11 cellular contexts compared by ENCODE assay signal in genomic region chr4:1244081-1244977, GRCh38. TPM values are rescaled to one million over a fixed set of nuclear protein-coding genes. Genes with fewer than 3 reads are reported as not detected.
DNase-seq lines count a peak whose midpoint lies in the region; ATAC-seq and TF ChIP-seq lines count a peak whose summit lies in the region.
"Had no signal": no experiment of that assay in that cellular context is flagged by ENCODE, and none has a peak within 500 bp of the region (broad histone marks: within the 10 kb centered on the region; RNA-seq: fewer than 3 reads in every experiment).

No MANE protein-coding gene starts in this region.

- H3K4me1 Mint-ChIP-seq in effector memory CD8-positive, alpha-beta T cell (ENCODE audit: low read depth in 2 of 2) = peaks cover 48 to 50% of the 10 kb centered on the region in 2 donors
- peaks cover 30 to 50% of the 10 kb centered on the region in 2 donors for H3K4me1 Mint-ChIP-seq in natural killer cell treated with Interleukin-12 subunit alpha and Interleukin-12 subunit beta and Interleukin-15 and Interleukin-18, amount 100 ng/mL, for 72 hours (ENCODE audit: low read depth in 2 of 2)
- peaks cover 31% of the 10 kb centered on the region for H3K4me1 Mint-ChIP-seq in activated T-helper 1 cell treated with anti-CD3 and anti-CD28 coated beads, Interleukin-12 subunit alpha, Interleukin-12 subunit beta, Interleukin-2, Interleukin-4 antibody, amounts not matched to agents 30 ng/mL and 10 ng/mL and 1 ng/mL, durations not matched to agents 14 hours and 24 hours and 36 hours (ENCODE audit: low read depth)

- no peak for TF ChIP-seq CTCF in GM13976 (IDR thresholded peaks at IDR 0.05; ENCODE audit: borderline replicate concordance, control extremely low read depth, extremely low read depth, insufficient read depth, missing control alignments)

- no peaks in the 10 kb centered on the region for H3K27me3 Mint-ChIP-seq in effector memory CD8-positive, alpha-beta T cell
- no peaks in the 10 kb centered on the region for H3K27me3 Mint-ChIP-seq in natural killer cell treated with Interleukin-12 subunit alpha and Interleukin-12 subunit beta and Interleukin-15 and Interleukin-18, amount 100 ng/mL, for 72 hours
- H3K27me3 Mint-ChIP-seq in activated T-helper 1 cell treated with anti-CD3 and anti-CD28 coated beads, Interleukin-12 subunit alpha, Interleukin-12 subunit beta, Interleukin-2, Interleukin-4 antibody, amounts not matched to agents 30 ng/mL and 10 ng/mL and 1 ng/mL, durations not matched to agents 14 hours and 24 hours and 36 hours (ENCODE audit: insufficient read depth) = no peaks in the 10 kb centered on the region

- intact Hi-C loops in activated T-helper 1 cell treated with anti-CD3 and anti-CD28 coated beads, Interleukin-12 subunit alpha, Interleukin-12 subunit beta, Interleukin-2, Interleukin-4 antibody, amounts not matched to agents 30 ng/mL and 10 ng/mL and 1 ng/mL, durations not matched to agents 14 hours and 24 hours and 36 hours (cut with micrococcal nuclease) = no loop called here

- in situ Hi-C loops in GM13976 (cut with MboI; ENCODE audit: low sequenced_read_pairs, unreplicated experiment) = no loop called here

- DNase-seq in Ammon's horn (ENCODE audit: low spot score) = peak; percentile 22
- DNase-seq in GM13976 (ENCODE audit: low spot score) = peak; percentile 18
- no peak for DNase-seq in effector memory CD8-positive, alpha-beta T cell
- no peak for DNase-seq in natural killer cell treated with Interleukin-12 subunit alpha and Interleukin-12 subunit beta and Interleukin-15 and Interleukin-18, amount 100 ng/mL, for 72 hours (ENCODE audit: low spot score)
- no peak for DNase-seq in activated T-helper 1 cell treated with anti-CD3 and anti-CD28 coated beads, Interleukin-12 subunit alpha, Interleukin-12 subunit beta, Interleukin-2, Interleukin-4 antibody, amounts not matched to agents 30 ng/mL and 10 ng/mL and 1 ng/mL, durations not matched to agents 14 hours and 24 hours and 36 hours (ENCODE audit: low spot score)
- DNase-seq in DMS 273 treated with DMSO at 0.1 percent for 48 hours (lab: John Stamatoyannopoulos, UW) = no peak
- DNase-seq: cerebellar nuclear complex, DMS79 treated with DMSO at 0.1 percent for 48 hours, NCI-H2029 treated with DMSO at 0.1 percent for 48 hours had no signal

- ATAC-seq in effector memory CD8-positive, alpha-beta T cell (replicated peaks) = no peak
- no peak for ATAC-seq in natural killer cell treated with Interleukin-12 subunit alpha and Interleukin-12 subunit beta and Interleukin-15 and Interleukin-18, amount 100 ng/mL, for 72 hours
- ATAC-seq in GM18502 (IDR thresholded peaks at IDR 0.05; ENCODE audit: poor library complexity, unreplicated experiment) (no peak), HG02623 (IDR thresholded peaks at IDR 0.05; ENCODE audit: unreplicated experiment) (no peak)

- H3K36me3 Mint-ChIP-seq in effector memory CD8-positive, alpha-beta T cell (ENCODE audit: insufficient read depth) = peaks cover 67% of the 10 kb centered on the region
- no peaks in the 10 kb centered on the region for H3K36me3 Mint-ChIP-seq in natural killer cell treated with Interleukin-12 subunit alpha and Interleukin-12 subunit beta and Interleukin-15 and Interleukin-18, amount 100 ng/mL, for 72 hours
- peaks cover 4% of the 10 kb centered on the region for H3K36me3 Mint-ChIP-seq in activated T-helper 1 cell treated with anti-CD3 and anti-CD28 coated beads, Interleukin-12 subunit alpha, Interleukin-12 subunit beta, Interleukin-2, Interleukin-4 antibody, amounts not matched to agents 30 ng/mL and 10 ng/mL and 1 ng/mL, durations not matched to agents 14 hours and 24 hours and 36 hours (ENCODE audit: low read depth)

- H3K27ac Mint-ChIP-seq in effector memory CD8-positive, alpha-beta T cell = peak overlapping the region; percentile 89 to 97
- peak overlapping the region in 1 of 2 donors; percentile 29 for H3K27ac Mint-ChIP-seq in natural killer cell treated with Interleukin-12 subunit alpha and Interleukin-12 subunit beta and Interleukin-15 and Interleukin-18, amount 100 ng/mL, for 72 hours
- no peak overlapping the region for H3K27ac Mint-ChIP-seq in activated T-helper 1 cell treated with anti-CD3 and anti-CD28 coated beads, Interleukin-12 subunit alpha, Interleukin-12 subunit beta, Interleukin-2, Interleukin-4 antibody, amounts not matched to agents 30 ng/mL and 10 ng/mL and 1 ng/mL, durations not matched to agents 14 hours and 24 hours and 36 hours

- H3K4me3 Mint-ChIP-seq in effector memory CD8-positive, alpha-beta T cell = peak overlapping the region; percentile 86 to 94
- peak overlapping the region; percentile 96 for H3K4me3 Mint-ChIP-seq in natural killer cell treated with Interleukin-12 subunit alpha and Interleukin-12 subunit beta and Interleukin-15 and Interleukin-18, amount 100 ng/mL, for 72 hours
- no peak overlapping the region for H3K4me3 Mint-ChIP-seq in activated T-helper 1 cell treated with anti-CD3 and anti-CD28 coated beads, Interleukin-12 subunit alpha, Interleukin-12 subunit beta, Interleukin-2, Interleukin-4 antibody, amounts not matched to agents 30 ng/mL and 10 ng/mL and 1 ng/mL, durations not matched to agents 14 hours and 24 hours and 36 hours

- no peaks in the 10 kb centered on the region for H3K9me3 Mint-ChIP-seq in effector memory CD8-positive, alpha-beta T cell
- no peaks in the 10 kb centered on the region for H3K9me3 Mint-ChIP-seq in natural killer cell treated with Interleukin-12 subunit alpha and Interleukin-12 subunit beta and Interleukin-15 and Interleukin-18, amount 100 ng/mL, for 72 hours
- H3K9me3 Mint-ChIP-seq in activated T-helper 1 cell treated with anti-CD3 and anti-CD28 coated beads, Interleukin-12 subunit alpha, Interleukin-12 subunit beta, Interleukin-2, Interleukin-4 antibody, amounts not matched to agents 30 ng/mL and 10 ng/mL and 1 ng/mL, durations not matched to agents 14 hours and 24 hours and 36 hours = no peaks in the 10 kb centered on the region

RNA-seq across cellular contexts. Expression of gene CTBP1, which starts 4.6 kb away (rescaled TPM):
- total RNA-seq in natural killer cell treated with Interleukin-12 subunit alpha and Interleukin-12 subunit beta and Interleukin-15 and Interleukin-18, amount 100 ng/mL, for 72 hours = 100 to 1,000 TPM; 109 to 245 TPM
- total RNA-seq in activated T-helper 1 cell treated with anti-CD3 and anti-CD28 coated beads, Interleukin-12 subunit alpha, Interleukin-12 subunit beta, Interleukin-2, Interleukin-4 antibody, amounts not matched to agents 30 ng/mL and 10 ng/mL and 1 ng/mL, durations not matched to agents 14 hours and 24 hours and 36 hours = 203 and 206 TPM in 2 replicates

RNA-seq across cellular contexts. Expression of gene MAEA, which starts 45.4 kb away (rescaled TPM):
- 10 to 100 TPM; 60.1 to 93.7 TPM for total RNA-seq in natural killer cell treated with Interleukin-12 subunit alpha and Interleukin-12 subunit beta and Interleukin-15 and Interleukin-18, amount 100 ng/mL, for 72 hours
- total RNA-seq in activated T-helper 1 cell treated with anti-CD3 and anti-CD28 coated beads, Interleukin-12 subunit alpha, Interleukin-12 subunit beta, Interleukin-2, Interleukin-4 antibody, amounts not matched to agents 30 ng/mL and 10 ng/mL and 1 ng/mL, durations not matched to agents 14 hours and 24 hours and 36 hours = 67.1 and 68.1 TPM in 2 replicates

Comparison
In these comparisons a context has a peak if more than half of its experiments do, and no peak if none do; other contexts are left out.
1. DNase-seq: peak in Ammon's horn (single experiment) and GM13976 (single experiment); none in effector memory CD8-positive, alpha-beta T cell (0 of 3), natural killer cell treated with Interleukin-12 subunit alpha and Interleukin-12 subunit beta and Interleukin-15 and Interleukin-18, amount 100 ng/mL, for 72 hours (single experiment), activated T-helper 1 cell treated with anti-CD3 and anti-CD28 coated beads, Interleukin-12 subunit alpha, Interleukin-12 subunit beta, Interleukin-2, Interleukin-4 antibody, amounts not matched to agents 30 ng/mL and 10 ng/mL and 1 ng/mL, durations not matched to agents 14 hours and 24 hours and 36 hours (single experiment) and DMS 273 treated with DMSO at 0.1 percent for 48 hours (single experiment).